ENCODE assay signal across 9 cellular contexts in the genomic region with DNA sequence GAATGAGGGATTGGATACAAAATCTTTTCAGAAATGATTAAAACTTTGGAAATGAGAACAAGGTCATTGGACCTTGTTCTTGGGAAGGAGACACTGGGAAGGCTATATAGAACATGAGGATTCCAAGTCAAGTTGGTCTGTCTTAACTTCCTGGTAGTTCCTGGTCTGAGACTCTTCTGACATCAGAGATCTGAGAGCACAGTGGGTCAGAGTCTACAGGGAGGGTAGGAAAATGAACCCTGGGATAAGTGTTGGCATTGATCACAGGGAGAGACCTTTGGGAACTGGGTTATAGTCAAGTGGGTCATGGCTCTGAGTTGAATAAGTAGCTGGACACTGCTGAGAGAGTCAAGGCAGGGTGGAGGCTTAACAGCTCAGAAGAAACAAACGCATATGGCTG. TPM values are rescaled to one million over a fixed set of nuclear protein-coding genes. Genes with fewer than 3 reads are reported as not detected.
"Had no signal": no experiment of that assay in that cellular context is flagged by ENCODE, and none has a peak within 500 bp of the region (broad histone marks: within the 10 kb centered on the region; RNA-seq: fewer than 3 reads in every experiment).

No MANE protein-coding gene starts in this region.

- FAIRE-seq: H1, H54, HTR-8/SVneo, K562 had no signal

- H3K4me3 ChIP-seq: GM23338, K562 had no signal

- ATAC-seq: GM23338, K562 had no signal

- DNase-seq: H9, HCEC 1CT, IMR-90 had no signal

RNA-seq across cellular contexts. Expression of a gene that starts 17.3 kb away (rescaled TPM):
- total RNA-seq: HT-29, IMR-90, K562 had no signal
- polyA plus RNA-seq: IMR-90, K562 had no signal
